In the genomic region with DNA sequence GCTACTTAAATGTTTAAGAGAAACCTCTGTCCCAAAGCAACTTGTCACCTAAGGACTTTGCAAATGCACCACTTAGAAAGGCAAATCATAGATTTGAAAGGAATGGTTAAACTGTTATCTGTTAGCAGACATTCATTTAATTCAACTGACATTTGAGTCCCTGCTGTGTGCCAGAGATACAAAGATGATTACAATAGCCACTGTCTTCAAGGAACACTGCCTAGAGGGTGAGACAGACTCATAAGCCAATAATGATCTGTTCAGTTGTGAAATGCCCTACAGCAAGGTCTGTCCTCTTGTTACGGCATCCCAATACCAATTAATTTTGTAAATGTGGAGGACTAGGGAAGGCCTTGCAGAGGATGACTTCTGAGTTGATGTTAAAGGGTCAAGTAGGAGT, we compare ENCODE assay signal across 16 cellular contexts.
A peak's percentile ranks its signal among the peaks of the same experiment; 100 is the strongest.
DNase-seq lines count a peak whose midpoint lies in the region; ATAC-seq and TF ChIP-seq lines count a peak whose summit lies in the region.
"Had no signal": no experiment of that assay in that cellular context is flagged by ENCODE, and none has a peak within 500 bp of the region (broad histone marks: within the 10 kb centered on the region; RNA-seq: fewer than 3 reads in every experiment).

No MANE protein-coding gene starts in this region.

- H3K36me3 ChIP-seq in ascending aorta = no peaks in the 10 kb centered on the region
- peaks cover 0 to 19% (median 0%) of the 10 kb centered on the region in 5 donors for H3K36me3 ChIP-seq in subcutaneous abdominal adipose tissue (ENCODE audit: control insufficient read depth in 5 of 5, insufficient read depth in 5 of 5, low read length in 5 of 5)
- peaks cover 0 to 33% (median 0%) of the 10 kb centered on the region in 3 donors for H3K36me3 ChIP-seq in esophagus squamous epithelium
- H3K36me3 ChIP-seq: ovary had no signal

- no peaks in the 10 kb centered on the region for H3K27me3 ChIP-seq in ascending aorta
- no peaks in the 10 kb centered on the region for H3K27me3 ChIP-seq in subcutaneous abdominal adipose tissue (ENCODE audit: control insufficient read depth in 5 of 5, insufficient read depth in 4 of 5, low read length in 5 of 5)
- H3K27me3 ChIP-seq in esophagus squamous epithelium = no peaks in the 10 kb centered on the region
- H3K27me3 ChIP-seq: heart right ventricle, ovary had no signal

- no peak overlapping the region for H3K9ac ChIP-seq in subcutaneous abdominal adipose tissue (ENCODE audit: low read length in 5 of 5)

- peak overlapping the region; percentile 13 to 24 for H3K27ac ChIP-seq in ascending aorta
- H3K27ac ChIP-seq in subcutaneous abdominal adipose tissue (ENCODE audit: low read depth, low read length) = peak overlapping the region; percentile 78
- H3K27ac ChIP-seq in esophagus squamous epithelium = peak overlapping the region in 1 of 4 donors; percentile 43
- H3K27ac ChIP-seq: ovary, SK-N-MC had no signal

- no peak for TF ChIP-seq POLR2A in esophagus squamous epithelium (IDR thresholded peaks at IDR 0.05)

- H3K4me3 ChIP-seq in ascending aorta (no peak overlapping the region), subcutaneous abdominal adipose tissue (ENCODE audit: low read depth in 1 of 5, low read length in 5 of 5) (no peak overlapping the region), esophagus squamous epithelium (no peak overlapping the region)
- H3K4me3 ChIP-seq: GM12878, heart right ventricle, ovary, SK-N-MC had no signal

- DNase-seq in M059J (ENCODE audit: low read depth) = peak; percentile 44
- no peak for DNase-seq in ascending aorta (ENCODE audit: low spot score in 2 of 2)
- peak; percentile 85 for DNase-seq in foreskin melanocyte
- no peak for DNase-seq in esophagus squamous epithelium (lab: John Stamatoyannopoulos, UW)
- no peak for DNase-seq in mucosa of gallbladder (ENCODE audit: low spot score)
- DNase-seq: activated CD4-positive, alpha-beta T cell treated with anti-CD3 and anti-CD28 coated beads, Interleukin-2, amount 50 U/mL, for 48 hours; activated naive CD8-positive, alpha-beta T cell treated with anti-CD3 and anti-CD28 coated beads for 36 hours; activated T-cell treated with anti-CD3 and anti-CD28 coated beads, Interleukin-2, amount 50 U/mL, for 4 hours; heart right ventricle; kidney; NCI-H1105; ovary had no signal

- TF ChIP-seq CTCF in ascending aorta (IDR thresholded peaks at IDR 0.05) = no peak
- TF ChIP-seq CTCF in esophagus squamous epithelium (IDR thresholded peaks at IDR 0.05) = peak in 1 of 6 experiments; percentile 6

- no peak for ATAC-seq in HG03196 (IDR thresholded peaks at IDR 0.05; ENCODE audit: unreplicated experiment)
- ATAC-seq: activated T-cell treated with anti-CD3 and anti-CD28 coated beads, Interleukin-2, amount 50 U/mL, for 4 hours; GM12878 had no signal

- H3K4me1 ChIP-seq in ascending aorta (peaks cover 2 to 33% of the 10 kb centered on the region in 2 donors), subcutaneous abdominal adipose tissue (ENCODE audit: control insufficient read depth in 5 of 5, insufficient read depth in 5 of 5, low read length in 5 of 5) (peaks cover 6 to 34% (median 20%) of the 10 kb centered on the region in 5 donors), esophagus squamous epithelium (peaks cover 0 to 29% (median 3%) of the 10 kb centered on the region in 3 donors)

- WGBS in esophagus squamous epithelium, 2 donors = 69 to 71% methylated on average over 1 of the region's 1 CpG

- intact Hi-C loops in ascending aorta (cut with DNase I) = loop anchor here (5.0 kb wide), 3 partner anchors 82 to 217 kb away; no protein-coding TSS in a partner anchor
- intact Hi-C loops in esophagus squamous epithelium (cut with DNase I) = no loop called here

- H3K9me3 ChIP-seq in ascending aorta (no peaks in the 10 kb centered on the region), subcutaneous abdominal adipose tissue (ENCODE audit: control insufficient read depth in 5 of 5, low read length in 5 of 5) (no peaks in the 10 kb centered on the region), esophagus squamous epithelium (no peaks in the 10 kb centered on the region)
- H3K9me3 ChIP-seq: heart right ventricle, ovary had no signal

Comparison
In these comparisons a context has a peak if more than half of its experiments do, and no peak if none do; other contexts are left out.
1. DNase-seq: peak in M059J (single experiment) and foreskin melanocyte (single experiment); none in ascending aorta (0 of 2), esophagus squamous epithelium (single experiment) and mucosa of gallbladder (single experiment).